ENCODE assay signal across 1 cellular context in genomic region chr17:7084058-7084457, GRCh38.
TF ChIP-seq lines count a peak whose summit lies in the region.

No MANE protein-coding gene starts in this region.

TF ChIP-seq in SK-N-SH treated with all-trans-retinoic acid at 6 μM for 48 hours, 23 proteins besides CTCF, POLR2A, EP300 and RAD21:
- TF ChIP-seq CREB5 (CRISPR knock-in tag; IDR thresholded peaks at IDR 0.05; ENCODE audit: low read depth), result no peak
- TF ChIP-seq ZNF8 (CRISPR knock-in tag; IDR thresholded peaks at IDR 0.05), result no peak
- no peak for TF ChIP-seq ESRRG (CRISPR knock-in tag; IDR thresholded peaks at IDR 0.05)
- no peak for TF ChIP-seq SNAI2 (CRISPR knock-in tag; IDR thresholded peaks at IDR 0.05)
- no peak for TF ChIP-seq BACH2 (CRISPR knock-in tag; IDR thresholded peaks at IDR 0.05; ENCODE audit: borderline replicate concordance)
- no peak for TF ChIP-seq ZC3H10 (CRISPR knock-in tag; IDR thresholded peaks at IDR 0.05)
- no peak for TF ChIP-seq PATZ1 (CRISPR knock-in tag; IDR thresholded peaks at IDR 0.05; ENCODE audit: borderline replicate concordance)
- TF ChIP-seq POU6F1 (CRISPR knock-in tag; IDR thresholded peaks at IDR 0.05; ENCODE audit: borderline replicate concordance, low read depth), result no peak
- TF ChIP-seq ZFP30 (CRISPR knock-in tag; IDR thresholded peaks at IDR 0.05), result no peak
- no peak for TF ChIP-seq ZNF565 (CRISPR knock-in tag; conservative IDR thresholded peaks at IDR 0.05; ENCODE audit: low read depth)
- no peak for TF ChIP-seq ZNF70 (CRISPR knock-in tag; IDR thresholded peaks at IDR 0.05)
- no peak for TF ChIP-seq RARB (CRISPR knock-in tag; IDR thresholded peaks at IDR 0.05)
- TF ChIP-seq OSR1 (CRISPR knock-in tag; IDR thresholded peaks at IDR 0.05), result no peak
- no peak for TF ChIP-seq TOX (CRISPR knock-in tag; IDR thresholded peaks at IDR 0.05; ENCODE audit: borderline replicate concordance)
- no peak for TF ChIP-seq ZFP3 (CRISPR knock-in tag; IDR thresholded peaks at IDR 0.05)
- no peak for TF ChIP-seq TSHZ2 (CRISPR knock-in tag; IDR thresholded peaks at IDR 0.05)
- no peak for TF ChIP-seq PPARA (CRISPR knock-in tag; IDR thresholded peaks at IDR 0.05; ENCODE audit: borderline replicate concordance)
- no peak for TF ChIP-seq CSDC2 (CRISPR knock-in tag; IDR thresholded peaks at IDR 0.05)
